11 cellular contexts compared by ENCODE assay signal in genomic region chr1:91791691-91792392, GRCh38.
DNase-seq lines count a peak whose midpoint lies in the region; ATAC-seq lines count a peak whose summit lies in the region.
"Had no signal": no experiment of that assay in that cellular context is flagged by ENCODE, and none has a peak within 500 bp of the region (broad histone marks: within the 10 kb centered on the region; RNA-seq: fewer than 3 reads in every experiment).

No MANE protein-coding gene starts in this region.

- 0 out of 2 replicates have a peak overlapping the region, but pooled peaks have one; percentile 20 for H3K4me3 ChIP-seq in iPS-20b (ENCODE audit: low read length)
- H3K4me3 ChIP-seq in subcutaneous abdominal adipose tissue (ENCODE audit: low read depth in 1 of 5, low read length in 5 of 5): no peak overlapping the region
- H3K4me3 ChIP-seq: thoracic aorta had no signal

- peaks cover 11% of the 10 kb centered on the region for H3K36me3 Mint-ChIP-seq in activated CD4-positive, alpha-beta T cell treated with anti-CD3 and anti-CD28 coated beads, Interleukin-2, amount 10 ng/mL, durations not matched to agents 7 days and 5 days (ENCODE audit: low read depth)
- peaks cover 42% of the 10 kb centered on the region for H3K36me3 Mint-ChIP-seq in T-cell

- no peak for DNase-seq in activated CD4-positive, alpha-beta T cell treated with anti-CD3 and anti-CD28 coated beads, Interleukin-2, amount 10 ng/mL, durations not matched to agents 7 days and 5 days
- DNase-seq in activated CD4-positive, alpha-beta T cell treated with anti-CD3 and anti-CD28 coated beads, Interleukin-2, amount 50 U/mL, for 48 hours: no peak
- DNase-seq in T-cell (peak in 8 of 34 experiments; percentile 4 to 31 (median 17)), islet precursor cell (no peak), NCI-H2107 treated with DMSO at 0.1 percent for 48 hours (lab: John Stamatoyannopoulos, UW; ENCODE audit: unreplicated experiment) (no peak)

- H3K9me3 ChIP-seq in iPS-20b (ENCODE audit: insufficient read depth, low read depth, low read length) (no peaks in the 10 kb centered on the region), subcutaneous abdominal adipose tissue (ENCODE audit: control insufficient read depth in 5 of 5, low read length in 5 of 5) (no peaks in the 10 kb centered on the region)
- H3K9me3 ChIP-seq: neutrophil, thoracic aorta had no signal

- no peak overlapping the region for H3K27ac ChIP-seq in iPS-20b (ENCODE audit: low read length)
- H3K27ac ChIP-seq in subcutaneous abdominal adipose tissue (ENCODE audit: low read depth, low read length): peak overlapping the region; percentile 42
- H3K27ac ChIP-seq: neutrophil, thoracic aorta had no signal

- peak overlapping the region; percentile 63 for H3K27ac Mint-ChIP-seq in activated CD4-positive, alpha-beta T cell treated with anti-CD3 and anti-CD28 coated beads, Interleukin-2, amount 10 ng/mL, durations not matched to agents 7 days and 5 days
- H3K27ac Mint-ChIP-seq in T-cell: peak overlapping the region; percentile 62 to 79
- H3K27ac Mint-ChIP-seq: activated naive CD8-positive, alpha-beta T cell had no signal

- peak; percentile 56 to 71 (median 62) for ATAC-seq in T-cell (replicated peaks in 1 of 4)
- no peak for ATAC-seq in HG02759 (IDR thresholded peaks at IDR 0.05; ENCODE audit: unreplicated experiment)

- CTCF ChIA-PET in activated CD4-positive, alpha-beta T cell treated with anti-CD3 and anti-CD28 coated beads, Interleukin-2, amount 10 ng/mL, durations not matched to agents 7 days and 5 days (lab: Charles Lee): interaction anchor here (0.6 to 1.8 kb wide), 7 partner anchors 9 to 316 kb away, joined by 3 to 7 read pairs (median 4); no protein-coding TSS in a partner anchor
- CTCF ChIA-PET in T-cell (lab: Charles Lee): interaction anchor here (0.6 to 1.4 kb wide), 6 partner anchors 9 to 279 kb away, joined by 3 to 9 read pairs (median 4); no protein-coding TSS in a partner anchor

- POLR2A ChIA-PET in activated CD4-positive, alpha-beta T cell treated with anti-CD3 and anti-CD28 coated beads, Interleukin-2, amount 10 ng/mL, durations not matched to agents 7 days and 5 days (lab: Charles Lee): no interaction called here
- POLR2A ChIA-PET in T-cell (lab: Charles Lee): interaction anchor here (0.5 to 1.4 kb wide), 4 partner anchors 11 to 1852 kb away, joined by 4 to 13 read pairs (median 5); no protein-coding TSS in a partner anchor

- no peak overlapping the region for H3K4me3 Mint-ChIP-seq in activated CD4-positive, alpha-beta T cell treated with anti-CD3 and anti-CD28 coated beads, Interleukin-2, amount 10 ng/mL, durations not matched to agents 7 days and 5 days
- H3K4me3 Mint-ChIP-seq in T-cell: peak overlapping the region in 1 of 3 donors; percentile 38

- peaks cover 5% of the 10 kb centered on the region for H3K9me3 Mint-ChIP-seq in activated CD4-positive, alpha-beta T cell treated with anti-CD3 and anti-CD28 coated beads, Interleukin-2, amount 10 ng/mL, durations not matched to agents 7 days and 5 days
- peaks cover 0 to 4% (median 0%) of the 10 kb centered on the region in 3 donors for H3K9me3 Mint-ChIP-seq in T-cell

- H3K4me1 Mint-ChIP-seq in activated CD4-positive, alpha-beta T cell treated with anti-CD3 and anti-CD28 coated beads, Interleukin-2, amount 10 ng/mL, durations not matched to agents 7 days and 5 days: peaks cover 35% of the 10 kb centered on the region
- H3K4me1 Mint-ChIP-seq in T-cell: peaks cover 31 to 45% (median 41%) of the 10 kb centered on the region in 3 donors

- H3K27me3 ChIP-seq in iPS-20b (ENCODE audit: insufficient read depth, low read length) (peaks cover 4% of the 10 kb centered on the region; the same call in 1 of the 2 replicates), subcutaneous abdominal adipose tissue (ENCODE audit: control insufficient read depth in 5 of 5, insufficient read depth in 4 of 5, low read length in 5 of 5) (no peaks in the 10 kb centered on the region)
- H3K27me3 ChIP-seq: neutrophil had no signal

- H3K4me1 ChIP-seq in iPS-20b (ENCODE audit: insufficient read depth, low read length) (peaks cover 31% of the 10 kb centered on the region), subcutaneous abdominal adipose tissue (ENCODE audit: control insufficient read depth in 5 of 5, insufficient read depth in 5 of 5, low read length in 5 of 5) (peaks cover 0 to 46% (median 41%) of the 10 kb centered on the region in 5 donors)

- H3K9ac ChIP-seq in iPS-20b (ENCODE audit: low read depth, low read length): no peak overlapping the region
- no peak overlapping the region for H3K9ac ChIP-seq in subcutaneous abdominal adipose tissue (ENCODE audit: low read length in 5 of 5)

- no peaks in the 10 kb centered on the region for H3K27me3 Mint-ChIP-seq in activated CD4-positive, alpha-beta T cell treated with anti-CD3 and anti-CD28 coated beads, Interleukin-2, amount 10 ng/mL, durations not matched to agents 7 days and 5 days
- no peaks in the 10 kb centered on the region for H3K27me3 Mint-ChIP-seq in T-cell
- H3K27me3 Mint-ChIP-seq: activated naive CD8-positive, alpha-beta T cell had no signal

- no peaks in the 10 kb centered on the region for H3K36me3 ChIP-seq in iPS-20b (ENCODE audit: insufficient read depth, low read depth, low read length)
- peaks cover 9 to 16% (median 13%) of the 10 kb centered on the region in 5 donors for H3K36me3 ChIP-seq in subcutaneous abdominal adipose tissue (ENCODE audit: control insufficient read depth in 5 of 5, insufficient read depth in 5 of 5, low read length in 5 of 5)
- H3K36me3 ChIP-seq: neutrophil, thoracic aorta had no signal
